ENCODE assay signal across 7 cellular contexts in genomic region chr17:64145460-64145750, GRCh38. TPM values are rescaled to one million over a fixed set of nuclear protein-coding genes. Genes with fewer than 3 reads are reported as not detected.
A peak's percentile ranks its signal among the peaks of the same experiment; 100 is the strongest.
DNase-seq lines count a peak whose midpoint lies in the region; ATAC-seq and TF ChIP-seq lines count a peak whose summit lies in the region.

No MANE protein-coding gene starts in this region.

- TF ChIP-seq EP300 in tibial nerve (IDR thresholded peaks at IDR 0.05) = no peak

- H3K27me3 ChIP-seq in kidney epithelial cell (ENCODE audit: control insufficient read depth, insufficient read depth, low read length) = no peaks in the 10 kb centered on the region
- H3K27me3 ChIP-seq in tibial nerve = no peaks in the 10 kb centered on the region

- no peaks in the 10 kb centered on the region for H3K27me3 Mint-ChIP-seq in T-helper 17 cell
- H3K27me3 Mint-ChIP-seq in activated T-cell treated with anti-CD3 and anti-CD28 coated beads, Interleukin-2, amount 50 U/mL, for 24 hours = no peaks in the 10 kb centered on the region
- H3K27me3 Mint-ChIP-seq in activated T-helper 17 cell treated with anti-CD3 and anti-CD28 coated beads, Interleukin-2, amount 50 U/mL, for 72 hours = no peaks in the 10 kb centered on the region

- DNase-seq in T-helper 17 cell (no peak), kidney epithelial cell (ENCODE audit: low read depth) (no peak), tibial nerve (ENCODE audit: low spot score in 2 of 2) (no peak), NCI-H2196 (lab: John Stamatoyannopoulos, UW; ENCODE audit: unreplicated experiment) (no peak)
- DNase-seq in activated T-cell treated with anti-CD3 and anti-CD28 coated beads, Interleukin-2, amount 50 U/mL, for 24 hours = no peak

- H3K9me3 Mint-ChIP-seq in activated T-cell treated with anti-CD3 and anti-CD28 coated beads, Interleukin-2, amount 50 U/mL, for 24 hours = no peaks in the 10 kb centered on the region
- H3K9me3 Mint-ChIP-seq in activated T-helper 17 cell treated with anti-CD3 and anti-CD28 coated beads, Interleukin-2, amount 50 U/mL, for 72 hours = no peaks in the 10 kb centered on the region

- WGBS in tibial nerve, 2 donors = 0 to 2% methylated on average over 10 of the region's 10 CpGs

- H3K4me3 ChIP-seq in kidney epithelial cell (ENCODE audit: low read depth, low read length) (peak overlapping the region; percentile 91), tibial nerve (peak overlapping the region; percentile 61 to 79 (median 75))

- no peak overlapping the region for H3K27ac Mint-ChIP-seq in T-helper 17 cell
- no peak overlapping the region for H3K27ac Mint-ChIP-seq in activated T-cell treated with anti-CD3 and anti-CD28 coated beads, Interleukin-2, amount 50 U/mL, for 24 hours
- no peak overlapping the region for H3K27ac Mint-ChIP-seq in activated T-helper 17 cell treated with anti-CD3 and anti-CD28 coated beads, Interleukin-2, amount 50 U/mL, for 72 hours

- H3K4me3 Mint-ChIP-seq in T-helper 17 cell = no peak overlapping the region
- no peak overlapping the region for H3K4me3 Mint-ChIP-seq in activated T-cell treated with anti-CD3 and anti-CD28 coated beads, Interleukin-2, amount 50 U/mL, for 24 hours
- no peak overlapping the region for H3K4me3 Mint-ChIP-seq in activated T-helper 17 cell treated with anti-CD3 and anti-CD28 coated beads, Interleukin-2, amount 50 U/mL, for 72 hours

- H3K9me3 ChIP-seq in T-helper 17 cell (ENCODE audit: control insufficient read depth, low read length, poor library complexity, severe bottlenecking) (no peaks in the 10 kb centered on the region), tibial nerve (no peaks in the 10 kb centered on the region)

- ATAC-seq in GM21825 (IDR thresholded peaks at IDR 0.05; ENCODE audit: unreplicated experiment) (peak; percentile 20), T-helper 17 cell (peak; percentile 22)
- ATAC-seq in activated T-helper 17 cell treated with anti-CD3 and anti-CD28 coated beads, Interleukin-2, amount 50 U/mL, for 72 hours (replicated peaks) = no peak

- peaks cover 0 to 25% (median 4%) of the 10 kb centered on the region in 4 donors for H3K4me1 ChIP-seq in tibial nerve

- H3K36me3 Mint-ChIP-seq in T-helper 17 cell (ENCODE audit: low read depth) = no peaks in the 10 kb centered on the region
- H3K36me3 Mint-ChIP-seq in activated T-cell treated with anti-CD3 and anti-CD28 coated beads, Interleukin-2, amount 50 U/mL, for 24 hours (ENCODE audit: low read depth) = peaks cover 9% of the 10 kb centered on the region
- H3K36me3 Mint-ChIP-seq in activated T-helper 17 cell treated with anti-CD3 and anti-CD28 coated beads, Interleukin-2, amount 50 U/mL, for 72 hours (ENCODE audit: low read depth) = peaks cover 7% of the 10 kb centered on the region

- no peaks in the 10 kb centered on the region for H3K36me3 ChIP-seq in kidney epithelial cell (ENCODE audit: control insufficient read depth, insufficient read depth, low read length)
- peaks cover 0 to 20% (median 0%) of the 10 kb centered on the region in 3 donors for H3K36me3 ChIP-seq in tibial nerve

- H3K27ac ChIP-seq in tibial nerve = peak overlapping the region; percentile 88 to 94 (median 91)

- no peak for TF ChIP-seq POLR2A in tibial nerve (IDR thresholded peaks at IDR 0.05)

- TF ChIP-seq CTCF in kidney epithelial cell (IDR thresholded peaks at IDR 0.05; ENCODE audit: insufficient read depth, low read length, poor library complexity, severe bottlenecking) (no peak), tibial nerve (IDR thresholded peaks at IDR 0.05) (no peak)

- peaks cover 15% of the 10 kb centered on the region for H3K4me1 Mint-ChIP-seq in T-helper 17 cell
- peaks cover 25% of the 10 kb centered on the region for H3K4me1 Mint-ChIP-seq in activated T-cell treated with anti-CD3 and anti-CD28 coated beads, Interleukin-2, amount 50 U/mL, for 24 hours (ENCODE audit: low read depth)
- peaks cover 15% of the 10 kb centered on the region for H3K4me1 Mint-ChIP-seq in activated T-helper 17 cell treated with anti-CD3 and anti-CD28 coated beads, Interleukin-2, amount 50 U/mL, for 72 hours

RNA-seq across cellular contexts. Expression of gene ERN1, which starts 15.5 kb away (rescaled TPM):
- total RNA-seq in T-helper 17 cell (100 to 1,000 TPM; 185 to 196 TPM), kidney epithelial cell (19.6 and 28.1 TPM in 2 replicates), tibial nerve (10 to 100 TPM in 3 of 4 donors, 1 to 10 TPM in 1; 8.7 to 17.7 (median 13.5) TPM)
- 10 to 100 TPM; 42.2 to 93.3 TPM for total RNA-seq in activated T-helper 17 cell treated with anti-CD3 and anti-CD28 coated beads, Interleukin-2, amount 50 U/mL, for 72 hours
